ENCODE assay signal across 10 cellular contexts in genomic region chr1:154652893-154653292, GRCh38.
"Had no signal": no experiment of that assay in that cellular context is flagged by ENCODE, and none has a peak within 500 bp of the region (broad histone marks: within the 10 kb centered on the region; RNA-seq: fewer than 3 reads in every experiment).

No MANE protein-coding gene starts in this region.

- H3K4me1 Mint-ChIP-seq: IgD-negative memory B cell had no signal

- FAIRE-seq: H54, HepG2 had no signal

- H3K9me3 Mint-ChIP-seq: H9, IgD-negative memory B cell had no signal

- H3K36me3 Mint-ChIP-seq: IgD-negative memory B cell had no signal

- H3K27ac Mint-ChIP-seq: H9, HFFc6, IgD-negative memory B cell had no signal

- DNase-seq: GOT3, H9, HCEC 1CT, HFFc6, KBM-7 had no signal

- ATAC-seq: HepG2 had no signal

- H3K9ac ChIP-seq: KMS-11 had no signal

- H3K27ac ChIP-seq: HL-60, KMS-11 had no signal

- H3K4me2 ChIP-seq: KMS-11 had no signal

- H3K4me3 Mint-ChIP-seq: H9, HFFc6, IgD-negative memory B cell had no signal
